In the genomic region with DNA sequence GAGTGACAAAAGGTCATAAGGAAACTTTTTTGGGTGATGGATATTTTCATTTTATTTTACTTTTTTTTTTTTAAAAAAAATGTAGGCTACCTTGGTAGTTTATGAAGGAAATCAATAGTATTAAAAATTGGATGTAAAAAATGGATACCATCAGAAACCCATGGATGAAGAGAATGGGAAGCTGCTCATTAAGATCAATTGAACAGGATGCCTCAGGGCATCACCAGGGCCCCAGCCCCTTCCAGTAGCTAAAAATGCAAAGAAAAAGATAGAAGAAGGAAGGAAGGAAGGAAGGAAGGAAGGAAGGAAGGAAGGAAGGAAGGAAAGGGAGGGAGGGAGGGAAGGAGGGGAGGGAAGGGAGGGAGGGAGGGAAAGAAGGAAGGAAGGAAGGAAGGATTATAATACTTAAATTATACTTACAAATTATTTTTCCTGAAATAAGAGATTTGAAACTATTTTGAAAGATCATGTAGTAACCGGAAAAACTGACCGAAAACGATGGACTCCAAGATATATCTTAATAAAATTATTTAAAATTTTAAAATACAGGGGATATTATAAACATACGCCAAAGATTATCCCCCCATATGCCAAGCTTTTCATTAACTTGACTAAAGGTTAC, we compare ENCODE assay signal across 5 cellular contexts.
"Had no signal": no experiment of that assay in that cellular context is flagged by ENCODE, and none has a peak within 500 bp of the region (broad histone marks: within the 10 kb centered on the region; RNA-seq: fewer than 3 reads in every experiment).

No MANE protein-coding gene starts in this region.

- H3K9me3 Mint-ChIP-seq: GM23338, H9, IgD-negative memory B cell had no signal

- H3K4me3 ChIP-seq: GM23338 had no signal

- H3K4me3 Mint-ChIP-seq: GM23338, H9, IgD-negative memory B cell had no signal

- H3K27me3 Mint-ChIP-seq: IgD-negative memory B cell had no signal

- H3K4me1 Mint-ChIP-seq: GM23338, H9 had no signal

- DNase-seq: H9, HCEC 1CT, KG1 had no signal

- H3K27ac Mint-ChIP-seq: GM23338, H9, IgD-negative memory B cell had no signal

- ATAC-seq: GM23338 had no signal
